Comparison of ENCODE assay signal across 8 cellular contexts in genomic region chr20:52313335-52313963, GRCh38.
A peak's percentile ranks its signal among the peaks of the same experiment; 100 is the strongest.
DNase-seq lines count a peak whose midpoint lies in the region; ATAC-seq and FAIRE-seq lines count a peak whose summit lies in the region.

No MANE protein-coding gene starts in this region.

- H3K9me3 ChIP-seq in CD8-positive, alpha-beta memory T cell (ENCODE audit: low read length): no peaks in the 10 kb centered on the region

- H3K27me3 Mint-ChIP-seq in CD8-positive, alpha-beta memory T cell: peaks cover 0 to 9% of the 10 kb centered on the region in 2 donors

- CTCF ChIA-PET in CD8-positive, alpha-beta memory T cell (lab: Charles Lee): interaction anchor here (1.0 to 1.8 kb wide), 6 partner anchors 7 to 903 kb away, joined by 3 to 12 read pairs (median 3); no protein-coding TSS in a partner anchor

- H3K4me3 ChIP-seq in CD8-positive, alpha-beta memory T cell (ENCODE audit: low read length): no peak overlapping the region

- H3K27ac ChIP-seq in CD8-positive, alpha-beta memory T cell (ENCODE audit: low read depth, low read length): no peak overlapping the region

- ATAC-seq in GM18511 (IDR thresholded peaks at IDR 0.05; ENCODE audit: unreplicated experiment): no peak

- no peaks in the 10 kb centered on the region for H3K27me3 ChIP-seq in CD8-positive, alpha-beta memory T cell (ENCODE audit: insufficient read depth, low read length, poor library complexity, severe bottlenecking)

- H3K27ac Mint-ChIP-seq in CD8-positive, alpha-beta memory T cell: no peak overlapping the region

- POLR2A ChIA-PET in CD8-positive, alpha-beta memory T cell (lab: Charles Lee): no interaction called here

- DNase-seq in Ammon's horn (ENCODE audit: low spot score): peak; percentile 64
- DNase-seq in M059J (ENCODE audit: low read depth): peak; percentile 81
- peak; percentile 66 for DNase-seq in islet precursor cell
- no peak for DNase-seq in CD8-positive, alpha-beta memory T cell
- DNase-seq in amniotic stem cell (lab: John Stamatoyannopoulos, UW): no peak
- DNase-seq in stimulated activated CD4-positive, alpha-beta T cell treated with anti-CD3 and anti-CD28 coated beads, Interleukin-4, amount 100 ng/mL, for 4 hours: no peak

- H3K9me3 Mint-ChIP-seq in CD8-positive, alpha-beta memory T cell: peaks cover 0 to 3% (median 0%) of the 10 kb centered on the region in 5 donors

- H3K36me3 Mint-ChIP-seq in CD8-positive, alpha-beta memory T cell: no peaks in the 10 kb centered on the region

- no peaks in the 10 kb centered on the region for H3K36me3 ChIP-seq in CD8-positive, alpha-beta memory T cell (ENCODE audit: insufficient read depth, low read length)

- no peak overlapping the region for H3K4me3 Mint-ChIP-seq in CD8-positive, alpha-beta memory T cell

- H3K4me1 ChIP-seq in CD8-positive, alpha-beta memory T cell (ENCODE audit: insufficient read depth, low read length): peaks cover 9% of the 10 kb centered on the region

- H3K4me1 Mint-ChIP-seq in CD8-positive, alpha-beta memory T cell: peaks cover 4 to 11% (median 11%) of the 10 kb centered on the region in 3 donors

- peak; percentile 69 for FAIRE-seq in TTC549 (lab: Jason Lieb, UNC)

Comparison
In these comparisons a context has a peak if more than half of its experiments do, and no peak if none do; other contexts are left out.
1. DNase-seq: peak in Ammon's horn (single experiment), M059J (single experiment) and islet precursor cell (single experiment); none in CD8-positive, alpha-beta memory T cell (0 of 5), amniotic stem cell (single experiment) and stimulated activated CD4-positive, alpha-beta T cell treated with anti-CD3 and anti-CD28 coated beads, Interleukin-4, amount 100 ng/mL, for 4 hours (0 of 2).